1 cellular context compared by ENCODE assay signal in genomic region chr11:87004281-87004680, GRCh38. TPM values are rescaled to one million over a fixed set of nuclear protein-coding genes. Genes with fewer than 3 reads are reported as not detected.
"Had no signal": no experiment of that assay in that cellular context is flagged by ENCODE, and none has a peak within 500 bp of the region (broad histone marks: within the 10 kb centered on the region; RNA-seq: fewer than 3 reads in every experiment).

No MANE protein-coding gene starts in this region.

RNA-seq across cellular contexts. Expression of gene FZD4, which starts 49.1 kb away (rescaled TPM):
- total RNA-seq: naive thymus-derived CD8-positive, alpha-beta T cell had no signal
- polyA plus RNA-seq: naive thymus-derived CD8-positive, alpha-beta T cell had no signal
